Comparison of ENCODE assay signal across 1 cellular context in the genomic region with DNA sequence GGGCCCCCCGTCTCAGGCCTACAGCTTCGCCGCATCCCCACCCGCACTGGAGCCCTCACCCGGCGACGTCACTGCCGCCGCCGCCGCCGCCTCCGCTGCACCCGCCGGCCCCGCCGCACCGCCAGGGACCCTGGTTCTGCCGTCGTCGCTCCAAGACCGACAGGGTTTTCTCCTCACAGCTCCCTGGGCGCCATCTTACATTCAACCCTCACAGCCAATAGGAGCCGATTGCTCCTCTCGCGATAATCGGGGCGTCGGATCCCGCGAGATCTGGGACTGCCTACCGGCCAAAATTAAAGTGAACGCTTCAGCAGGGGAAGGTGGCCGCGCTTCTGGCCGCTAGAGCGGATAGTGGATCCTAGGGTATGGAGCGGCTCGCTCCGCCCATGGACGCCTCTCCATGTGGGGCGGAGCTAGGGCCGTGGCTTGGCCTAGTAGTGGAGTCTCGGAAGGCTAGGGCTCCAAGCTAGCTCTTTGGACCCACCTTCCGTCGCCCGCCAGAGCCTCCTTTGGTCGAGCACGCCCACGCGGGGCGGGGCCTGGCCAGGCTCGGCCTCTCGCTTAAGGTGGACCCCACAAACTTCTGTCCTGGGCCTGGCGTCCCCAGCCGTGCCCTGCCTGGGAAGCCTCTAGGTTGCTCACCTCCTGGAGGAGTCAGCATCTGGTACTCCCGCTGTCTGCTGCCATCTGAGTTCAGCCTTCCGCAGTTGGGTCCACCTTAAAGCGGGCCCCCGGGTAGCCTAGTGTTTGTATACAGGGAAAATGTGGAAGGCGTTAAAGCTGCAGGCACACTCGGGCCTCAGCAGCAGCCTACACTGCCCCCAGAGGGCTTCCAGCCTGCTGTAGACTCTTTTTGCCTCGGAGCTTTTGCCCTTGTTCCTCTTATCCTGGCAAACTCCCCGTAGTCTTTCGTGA.
TF ChIP-seq lines count a peak whose summit lies in the region.

A gene with protein sequence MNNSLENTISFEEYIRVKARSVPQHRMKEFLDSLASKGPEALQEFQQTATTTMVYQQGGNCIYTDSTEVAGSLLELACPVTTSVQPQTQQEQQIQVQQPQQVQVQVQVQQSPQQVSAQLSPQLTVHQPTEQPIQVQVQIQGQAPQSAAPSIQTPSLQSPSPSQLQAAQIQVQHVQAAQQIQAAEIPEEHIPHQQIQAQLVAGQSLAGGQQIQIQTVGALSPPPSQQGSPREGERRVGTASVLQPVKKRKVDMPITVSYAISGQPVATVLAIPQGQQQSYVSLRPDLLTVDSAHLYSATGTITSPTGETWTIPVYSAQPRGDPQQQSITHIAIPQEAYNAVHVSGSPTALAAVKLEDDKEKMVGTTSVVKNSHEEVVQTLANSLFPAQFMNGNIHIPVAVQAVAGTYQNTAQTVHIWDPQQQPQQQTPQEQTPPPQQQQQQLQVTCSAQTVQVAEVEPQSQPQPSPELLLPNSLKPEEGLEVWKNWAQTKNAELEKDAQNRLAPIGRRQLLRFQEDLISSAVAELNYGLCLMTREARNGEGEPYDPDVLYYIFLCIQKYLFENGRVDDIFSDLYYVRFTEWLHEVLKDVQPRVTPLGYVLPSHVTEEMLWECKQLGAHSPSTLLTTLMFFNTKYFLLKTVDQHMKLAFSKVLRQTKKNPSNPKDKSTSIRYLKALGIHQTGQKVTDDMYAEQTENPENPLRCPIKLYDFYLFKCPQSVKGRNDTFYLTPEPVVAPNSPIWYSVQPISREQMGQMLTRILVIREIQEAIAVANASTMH (minus strand): TSS at position 219 of the 915 bp plus-strand sequence. CDS start 17,054 bp downstream, outside the sequence.

TF ChIP-seq in K562, 482 proteins besides CTCF, POLR2A, EP300 and RAD21 (continued from another document):
- peak; percentile 76 for TF ChIP-seq MBD2 (IDR thresholded peaks at IDR 0.05; ENCODE audit: borderline replicate concordance, low read depth)
- peak; percentile 96 for TF ChIP-seq EGR1 (conservative IDR thresholded peaks at IDR 0.05)
- peak; percentile 49 to 62; a peak in 3 of 4 replicates for TF ChIP-seq NRF1 (conservative IDR thresholded peaks at IDR 0.05 in 1 of 2, IDR thresholded peaks at IDR 0.05 in 1 of 2)
- TF ChIP-seq SMC3 (conservative IDR thresholded peaks at IDR 0.05; ENCODE audit: insufficient read depth, low read depth, low read length): 0 out of 2 replicates have a peak, but pooled peaks have one; percentile 10
- TF ChIP-seq, protein P1, sequence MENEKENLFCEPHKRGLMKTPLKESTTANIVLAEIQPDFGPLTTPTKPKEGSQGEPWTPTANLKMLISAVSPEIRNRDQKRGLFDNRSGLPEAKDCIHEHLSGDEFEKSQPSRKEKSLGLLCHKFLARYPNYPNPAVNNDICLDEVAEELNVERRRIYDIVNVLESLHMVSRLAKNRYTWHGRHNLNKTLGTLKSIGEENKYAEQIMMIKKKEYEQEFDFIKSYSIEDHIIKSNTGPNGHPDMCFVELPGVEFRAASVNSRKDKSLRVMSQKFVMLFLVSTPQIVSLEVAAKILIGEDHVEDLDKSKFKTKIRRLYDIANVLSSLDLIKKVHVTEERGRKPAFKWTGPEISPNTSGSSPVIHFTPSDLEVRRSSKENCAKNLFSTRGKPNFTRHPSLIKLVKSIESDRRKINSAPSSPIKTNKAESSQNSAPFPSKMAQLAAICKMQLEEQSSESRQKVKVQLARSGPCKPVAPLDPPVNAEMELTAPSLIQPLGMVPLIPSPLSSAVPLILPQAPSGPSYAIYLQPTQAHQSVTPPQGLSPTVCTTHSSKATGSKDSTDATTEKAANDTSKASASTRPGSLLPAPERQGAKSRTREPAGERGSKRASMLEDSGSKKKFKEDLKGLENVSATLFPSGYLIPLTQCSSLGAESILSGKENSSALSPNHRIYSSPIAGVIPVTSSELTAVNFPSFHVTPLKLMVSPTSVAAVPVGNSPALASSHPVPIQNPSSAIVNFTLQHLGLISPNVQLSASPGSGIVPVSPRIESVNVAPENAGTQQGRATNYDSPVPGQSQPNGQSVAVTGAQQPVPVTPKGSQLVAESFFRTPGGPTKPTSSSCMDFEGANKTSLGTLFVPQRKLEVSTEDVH (IDR thresholded peaks at IDR 0.05; ENCODE audit: low read depth, partially characterized antibody): no peak
- peak; percentile 18; the same call in 1 of the 2 replicates for TF ChIP-seq NCOR1 (IDR thresholded peaks at IDR 0.05)
- TF ChIP-seq ETV1 (tag; conservative IDR thresholded peaks at IDR 0.05; ENCODE audit: low read depth): 0 out of 2 replicates have a peak, but pooled peaks have one; percentile 29
- TF ChIP-seq, protein P2, sequence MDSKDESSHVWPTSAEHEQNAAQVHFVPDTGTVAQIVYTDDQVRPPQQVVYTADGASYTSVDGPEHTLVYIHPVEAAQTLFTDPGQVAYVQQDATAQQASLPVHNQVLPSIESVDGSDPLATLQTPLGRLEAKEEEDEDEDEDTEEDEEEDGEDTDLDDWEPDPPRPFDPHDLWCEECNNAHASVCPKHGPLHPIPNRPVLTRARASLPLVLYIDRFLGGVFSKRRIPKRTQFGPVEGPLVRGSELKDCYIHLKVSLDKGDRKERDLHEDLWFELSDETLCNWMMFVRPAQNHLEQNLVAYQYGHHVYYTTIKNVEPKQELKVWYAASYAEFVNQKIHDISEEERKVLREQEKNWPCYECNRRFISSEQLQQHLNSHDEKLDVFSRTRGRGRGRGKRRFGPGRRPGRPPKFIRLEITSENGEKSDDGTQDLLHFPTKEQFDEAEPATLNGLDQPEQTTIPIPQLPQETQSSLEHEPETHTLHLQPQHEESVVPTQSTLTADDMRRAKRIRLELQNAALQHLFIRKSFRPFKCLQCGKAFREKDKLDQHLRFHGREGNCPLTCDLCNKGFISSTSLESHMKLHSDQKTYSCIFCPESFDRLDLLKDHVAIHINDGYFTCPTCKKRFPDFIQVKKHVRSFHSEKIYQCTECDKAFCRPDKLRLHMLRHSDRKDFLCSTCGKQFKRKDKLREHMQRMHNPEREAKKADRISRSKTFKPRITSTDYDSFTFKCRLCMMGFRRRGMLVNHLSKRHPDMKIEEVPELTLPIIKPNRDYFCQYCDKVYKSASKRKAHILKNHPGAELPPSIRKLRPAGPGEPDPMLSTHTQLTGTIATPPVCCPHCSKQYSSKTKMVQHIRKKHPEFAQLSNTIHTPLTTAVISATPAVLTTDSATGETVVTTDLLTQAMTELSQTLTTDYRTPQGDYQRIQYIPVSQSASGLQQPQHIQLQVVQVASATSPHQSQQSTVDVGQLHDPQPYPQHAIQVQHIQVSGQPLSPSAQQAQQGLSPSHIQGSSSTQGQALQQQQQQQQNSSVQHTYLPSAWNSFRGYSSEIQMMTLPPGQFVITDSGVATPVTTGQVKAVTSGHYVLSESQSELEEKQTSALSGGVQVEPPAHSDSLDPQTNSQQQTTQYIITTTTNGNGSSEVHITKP (IDR thresholded peaks at IDR 0.05; ENCODE audit: partially characterized antibody): peak; percentile 76
- no peak for TF ChIP-seq ZFP36 (IDR thresholded peaks at IDR 0.05; ENCODE audit: low read depth, low read length, partially characterized antibody)
- 0 out of 4 replicates have a peak, but pooled peaks of 1 of the 2 experiments have one; percentile 10 for TF ChIP-seq RCOR1 (IDR thresholded peaks at IDR 0.05; ENCODE audit: borderline replicate concordance in 1 of 2, low read depth in 2 of 2, low read length in 2 of 2)
- TF ChIP-seq, protein P3, sequence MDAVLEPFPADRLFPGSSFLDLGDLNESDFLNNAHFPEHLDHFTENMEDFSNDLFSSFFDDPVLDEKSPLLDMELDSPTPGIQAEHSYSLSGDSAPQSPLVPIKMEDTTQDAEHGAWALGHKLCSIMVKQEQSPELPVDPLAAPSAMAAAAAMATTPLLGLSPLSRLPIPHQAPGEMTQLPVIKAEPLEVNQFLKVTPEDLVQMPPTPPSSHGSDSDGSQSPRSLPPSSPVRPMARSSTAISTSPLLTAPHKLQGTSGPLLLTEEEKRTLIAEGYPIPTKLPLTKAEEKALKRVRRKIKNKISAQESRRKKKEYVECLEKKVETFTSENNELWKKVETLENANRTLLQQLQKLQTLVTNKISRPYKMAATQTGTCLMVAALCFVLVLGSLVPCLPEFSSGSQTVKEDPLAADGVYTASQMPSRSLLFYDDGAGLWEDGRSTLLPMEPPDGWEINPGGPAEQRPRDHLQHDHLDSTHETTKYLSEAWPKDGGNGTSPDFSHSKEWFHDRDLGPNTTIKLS (IDR thresholded peaks at IDR 0.05; ENCODE audit: borderline replicate concordance, low read depth): peak; percentile 98
- TF ChIP-seq, protein P4, sequence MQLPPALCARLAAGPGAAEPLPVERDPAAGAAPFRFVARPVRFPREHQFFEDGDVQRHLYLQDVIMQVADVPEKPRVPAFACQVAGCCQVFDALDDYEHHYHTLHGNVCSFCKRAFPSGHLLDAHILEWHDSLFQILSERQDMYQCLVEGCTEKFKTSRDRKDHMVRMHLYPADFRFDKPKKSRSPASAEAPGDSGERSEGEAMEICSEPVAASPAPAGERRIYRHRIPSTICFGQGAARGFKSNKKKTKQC (CRISPR knock-in tag; IDR thresholded peaks at IDR 0.05): no peak; the same call in 1 of the 2 replicates
- no peak for TF ChIP-seq MCM5 (IDR thresholded peaks at IDR 0.05; ENCODE audit: low read depth)
- TF ChIP-seq, protein P5, sequence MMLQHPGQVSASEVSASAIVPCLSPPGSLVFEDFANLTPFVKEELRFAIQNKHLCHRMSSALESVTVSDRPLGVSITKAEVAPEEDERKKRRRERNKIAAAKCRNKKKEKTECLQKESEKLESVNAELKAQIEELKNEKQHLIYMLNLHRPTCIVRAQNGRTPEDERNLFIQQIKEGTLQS (IDR thresholded peaks at IDR 0.05): no peak
- TF ChIP-seq, protein P5 (CRISPR knock-in tag; conservative IDR thresholded peaks at IDR 0.05): no peak
- TF ChIP-seq, protein P6, sequence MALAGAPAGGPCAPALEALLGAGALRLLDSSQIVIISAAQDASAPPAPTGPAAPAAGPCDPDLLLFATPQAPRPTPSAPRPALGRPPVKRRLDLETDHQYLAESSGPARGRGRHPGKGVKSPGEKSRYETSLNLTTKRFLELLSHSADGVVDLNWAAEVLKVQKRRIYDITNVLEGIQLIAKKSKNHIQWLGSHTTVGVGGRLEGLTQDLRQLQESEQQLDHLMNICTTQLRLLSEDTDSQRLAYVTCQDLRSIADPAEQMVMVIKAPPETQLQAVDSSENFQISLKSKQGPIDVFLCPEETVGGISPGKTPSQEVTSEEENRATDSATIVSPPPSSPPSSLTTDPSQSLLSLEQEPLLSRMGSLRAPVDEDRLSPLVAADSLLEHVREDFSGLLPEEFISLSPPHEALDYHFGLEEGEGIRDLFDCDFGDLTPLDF (CRISPR knock-in tag; IDR thresholded peaks at IDR 0.05): no peak; the same call in 1 of the 2 replicates
- TF ChIP-seq HNRNPL (IDR thresholded peaks at IDR 0.05; ENCODE audit: low read depth, low read length): no peak
- TF ChIP-seq, protein P7, sequence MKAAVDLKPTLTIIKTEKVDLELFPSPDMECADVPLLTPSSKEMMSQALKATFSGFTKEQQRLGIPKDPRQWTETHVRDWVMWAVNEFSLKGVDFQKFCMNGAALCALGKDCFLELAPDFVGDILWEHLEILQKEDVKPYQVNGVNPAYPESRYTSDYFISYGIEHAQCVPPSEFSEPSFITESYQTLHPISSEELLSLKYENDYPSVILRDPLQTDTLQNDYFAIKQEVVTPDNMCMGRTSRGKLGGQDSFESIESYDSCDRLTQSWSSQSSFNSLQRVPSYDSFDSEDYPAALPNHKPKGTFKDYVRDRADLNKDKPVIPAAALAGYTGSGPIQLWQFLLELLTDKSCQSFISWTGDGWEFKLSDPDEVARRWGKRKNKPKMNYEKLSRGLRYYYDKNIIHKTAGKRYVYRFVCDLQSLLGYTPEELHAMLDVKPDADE (conservative IDR thresholded peaks at IDR 0.05; ENCODE audit: control insufficient read depth, low read depth, low read length): 0 out of 2 replicates have a peak, but pooled peaks have one; percentile 14
- no peak for TF ChIP-seq ESRRB (CRISPR knock-in tag; IDR thresholded peaks at IDR 0.05; ENCODE audit: borderline replicate concordance)
- TF ChIP-seq STAT5A (IDR thresholded peaks at IDR 0.05; ENCODE audit: borderline replicate concordance, low read length): no peak; the same call in 1 of the 2 replicates
